1 cellular context compared by ENCODE assay signal in the genomic region with DNA sequence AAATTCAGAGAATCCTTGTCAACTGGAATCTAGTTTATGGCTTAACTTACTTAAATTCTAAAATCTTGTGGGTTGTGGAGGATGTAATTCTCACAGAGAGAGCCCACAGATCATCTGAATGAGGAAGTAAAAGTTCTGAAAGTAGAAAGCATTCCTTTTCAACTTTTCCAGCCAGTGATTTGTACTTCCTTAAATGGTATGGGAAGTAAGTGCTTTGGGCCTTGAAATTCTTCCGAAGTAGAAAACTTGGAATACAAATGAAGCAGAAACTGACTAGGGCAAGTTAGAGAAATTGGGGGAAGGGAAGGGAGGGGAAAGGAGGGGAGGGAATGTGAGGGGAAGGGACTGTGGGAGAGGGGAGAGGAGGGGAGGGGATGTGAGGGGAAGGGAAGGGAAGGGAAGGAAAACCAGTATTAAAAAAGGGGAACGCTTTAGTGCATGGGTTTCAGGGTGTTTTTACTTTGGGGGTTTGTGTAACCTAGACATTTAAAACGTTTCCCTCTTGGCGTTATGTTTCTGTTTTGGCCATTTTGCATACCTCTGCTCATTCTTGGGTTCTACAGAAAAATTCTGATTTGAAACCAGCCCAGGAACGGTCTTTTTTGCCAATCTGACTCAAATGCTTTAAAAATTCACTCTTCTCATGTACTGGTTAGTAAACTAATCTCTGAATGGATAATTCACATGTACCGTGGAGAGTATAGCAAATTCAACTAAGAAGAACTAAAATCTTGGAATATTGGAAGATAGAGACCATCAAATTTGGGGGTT.
TF ChIP-seq lines count a peak whose summit lies in the region.

No MANE protein-coding gene starts in this region.

TF ChIP-seq in WTC11, 78 proteins besides CTCF, POLR2A, EP300 and RAD21 (continued from another document):
- no peak for TF ChIP-seq E2F5 (CRISPR knock-in tag; IDR thresholded peaks at IDR 0.05)
- no peak for TF ChIP-seq ZNF671 (CRISPR knock-in tag; IDR thresholded peaks at IDR 0.05)
- TF ChIP-seq TEAD4 (CRISPR knock-in tag; IDR thresholded peaks at IDR 0.05) = no peak
TF ChIP-seq in WTC11: peak in this region for 0.
